ENCODE assay signal across 18 cellular contexts in the genomic region with DNA sequence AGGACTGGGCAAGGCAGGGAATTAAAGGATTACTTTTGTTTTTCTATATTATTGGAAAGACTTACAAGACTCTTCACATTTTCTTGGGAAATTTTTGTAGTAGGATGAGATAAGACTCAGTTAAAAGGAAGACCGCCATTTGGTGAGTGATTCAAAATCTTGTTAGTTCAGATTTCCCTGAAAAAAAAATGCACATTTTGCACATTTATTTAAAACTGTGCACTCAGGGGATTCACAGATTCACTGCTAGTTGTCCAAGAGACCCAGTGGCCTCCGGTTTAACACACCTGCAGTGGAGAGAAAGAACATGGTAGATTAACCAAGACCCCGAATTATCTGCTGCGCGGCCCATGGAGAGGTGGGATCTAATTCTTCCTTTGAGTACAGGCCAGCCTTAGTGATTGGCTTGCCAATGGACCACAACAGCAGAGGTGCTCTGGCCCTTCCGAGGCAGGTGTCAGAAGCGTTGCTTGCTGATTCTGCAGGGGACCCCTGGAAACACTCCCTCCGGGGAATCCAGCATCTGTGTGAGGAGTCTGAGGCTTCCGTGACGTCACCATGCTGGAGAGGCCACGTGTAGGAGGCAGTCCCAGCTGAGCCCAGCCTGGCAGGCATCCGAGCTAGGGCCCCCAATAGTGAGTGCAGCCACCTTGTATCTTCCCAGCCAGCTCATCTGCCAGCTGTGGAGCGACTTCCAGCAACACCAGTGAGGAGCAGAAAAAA.
A peak's percentile ranks its signal among the peaks of the same experiment; 100 is the strongest.
DNase-seq lines count a peak whose midpoint lies in the region; ATAC-seq, FAIRE-seq and TF ChIP-seq lines count a peak whose summit lies in the region.
"Had no signal": no experiment of that assay in that cellular context is flagged by ENCODE, and none has a peak within 500 bp of the region (broad histone marks: within the 10 kb centered on the region; RNA-seq: fewer than 3 reads in every experiment).

No MANE protein-coding gene starts in this region.

- H3K27me3 ChIP-seq in RWPE2 (ENCODE audit: insufficient read depth, poor library complexity, severe bottlenecking): no peaks in the 10 kb centered on the region
- no peaks in the 10 kb centered on the region for H3K27me3 ChIP-seq in trophoblast cell (ENCODE audit: insufficient read depth, low read length)
- no peaks in the 10 kb centered on the region for H3K27me3 ChIP-seq in pancreas

- H3K4me1 ChIP-seq in RWPE2 (ENCODE audit: insufficient read depth, poor library complexity, severe bottlenecking) (no peaks in the 10 kb centered on the region), trophoblast cell (ENCODE audit: control insufficient read depth in 1 of 2, insufficient read depth in 2 of 2, low read length in 2 of 2) (no peaks in the 10 kb centered on the region), pancreas (no peaks in the 10 kb centered on the region)
- H3K4me1 ChIP-seq: Caco-2 had no signal

- H3K79me2 ChIP-seq in trophoblast cell (ENCODE audit: control insufficient read depth, insufficient read depth, low read length, poor library complexity): no peaks in the 10 kb centered on the region

- H3K27ac ChIP-seq in RWPE2 (ENCODE audit: poor library complexity, severe bottlenecking) (no peak overlapping the region), trophoblast cell (ENCODE audit: low read depth, low read length) (no peak overlapping the region), pancreas (no peak overlapping the region)

- H4K8ac ChIP-seq in trophoblast cell (ENCODE audit: low read depth, low read length): no peak overlapping the region

- intact Hi-C loops in pancreas (cut with DNase I): no loop called here

- no peak overlapping the region for H3K18ac ChIP-seq in trophoblast cell (ENCODE audit: low read length)

- no peaks in the 10 kb centered on the region for H3K36me3 ChIP-seq in RWPE2 (ENCODE audit: low read depth)
- no peaks in the 10 kb centered on the region for H3K36me3 ChIP-seq in trophoblast cell (ENCODE audit: control insufficient read depth in 1 of 2, insufficient read depth in 2 of 2, low read length in 2 of 2)
- no peaks in the 10 kb centered on the region for H3K36me3 ChIP-seq in pancreas

- H2AFZ ChIP-seq in trophoblast cell (ENCODE audit: insufficient read depth, low read length, poor library complexity): no peak overlapping the region

- H3K4me3 ChIP-seq in RWPE2 (ENCODE audit: severe bottlenecking): no peak overlapping the region
- no peak overlapping the region for H3K4me3 ChIP-seq in trophoblast cell (ENCODE audit: low read depth, low read length)
- no peak overlapping the region for H3K4me3 ChIP-seq in pancreas

- no peak overlapping the region for H4K91ac ChIP-seq in trophoblast cell (ENCODE audit: low read depth, low read length)

- no peak overlapping the region for H2AK5ac ChIP-seq in trophoblast cell (ENCODE audit: low read length)

- H3K4ac ChIP-seq in trophoblast cell (ENCODE audit: low read depth, low read length): no peak overlapping the region

- no peaks in the 10 kb centered on the region for H3K9me3 ChIP-seq in RWPE2 (ENCODE audit: severe bottlenecking)
- H3K9me3 ChIP-seq in trophoblast cell (ENCODE audit: insufficient read depth, low read depth, low read length): no peaks in the 10 kb centered on the region
- H3K9me3 ChIP-seq in pancreas: no peaks in the 10 kb centered on the region
- H3K9me3 ChIP-seq: Caco-2, SK-N-SH had no signal

- no peak overlapping the region for H2BK12ac ChIP-seq in trophoblast cell (ENCODE audit: low read length)

- ATAC-seq in RWPE2 (ENCODE audit: low read depth) (no peak), pancreas (no peak)

- no peaks in the 10 kb centered on the region for H3K79me1 ChIP-seq in trophoblast cell (ENCODE audit: low read length)

- peak overlapping the region; percentile 60 for H4K12ac ChIP-seq in trophoblast cell (ENCODE audit: low read depth, low read length)

- H3K23ac ChIP-seq in trophoblast cell (ENCODE audit: low read length): no peak overlapping the region

- TF ChIP-seq CTCF in RWPE2 (IDR thresholded peaks at IDR 0.05; ENCODE audit: poor library complexity, severe bottlenecking): no peak
- no peak for TF ChIP-seq CTCF in pancreas (IDR thresholded peaks at IDR 0.05)

- WGBS in trophoblast cell (ENCODE audit: extremely low coverage, insufficient coverage, insufficient read length): no CpG with 5 or more reads among the region's 13 CpGs
- 68 to 69% methylated on average over 13 of the region's 13 CpGs for WGBS in pancreas, 2 donors

- DNase-seq in activated CD8-positive, alpha-beta memory T cell treated with anti-CD3 and anti-CD28 coated beads, Interleukin-2, amount 50 U/mL, for 48 hours: peak; percentile 25
- no peak for DNase-seq in activated CD8-positive, alpha-beta memory T cell treated with anti-CD3 and anti-CD28 coated beads, Interleukin-2, amount 50 U/mL, for 4 hours
- DNase-seq in RWPE2 (ENCODE audit: low spot score) (peak; percentile 76), left kidney (ENCODE audit: low read depth, low spot score) (peak; percentile 45), trophoblast cell (no peak), NCI-H446 treated with DMSO at 0.1 percent for 48 hours (lab: John Stamatoyannopoulos, UW) (no peak), pancreas (no peak), amygdala (lab: John Stamatoyannopoulos, UW) (no peak)
- DNase-seq: DMS53, HCEC 1CT, NCI-H1048, NCI-H146, NCI-H2081 treated with DMSO at 0.1 percent for 48 hours, NCI-H446, SK-N-SH, T-helper 1 cell had no signal

- no peak overlapping the region for H3K14ac ChIP-seq in trophoblast cell (ENCODE audit: low read length)

- FAIRE-seq in pancreas (lab: Jason Lieb, UNC): no peak
- FAIRE-seq: GM19239 had no signal

- no peak overlapping the region for H3K4me2 ChIP-seq in trophoblast cell (ENCODE audit: low read length)
- H3K4me2 ChIP-seq: SK-N-SH had no signal

- H3K9ac ChIP-seq in trophoblast cell (ENCODE audit: low read length): no peak overlapping the region
- H3K9ac ChIP-seq: SK-N-SH had no signal

- H2BK120ac ChIP-seq in trophoblast cell (ENCODE audit: insufficient read depth, low read length, poor library complexity): no peak overlapping the region

- no peak overlapping the region for H2BK5ac ChIP-seq in trophoblast cell (ENCODE audit: low read depth, low read length, poor library complexity)

Comparison
In these comparisons a context has a peak if more than half of its experiments do, and no peak if none do; other contexts are left out.
1. DNase-seq: peak in activated CD8-positive, alpha-beta memory T cell treated with anti-CD3 and anti-CD28 coated beads, Interleukin-2, amount 50 U/mL, for 48 hours (single experiment), RWPE2 (single experiment) and left kidney (single experiment); none in activated CD8-positive, alpha-beta memory T cell treated with anti-CD3 and anti-CD28 coated beads, Interleukin-2, amount 50 U/mL, for 4 hours (single experiment), trophoblast cell (0 of 2), NCI-H446 treated with DMSO at 0.1 percent for 48 hours (single experiment), pancreas (0 of 6) and amygdala (0 of 56).